20 cellular contexts compared by ENCODE assay signal in genomic region chr17:77856551-77857305, GRCh38.
DNase-seq lines count a peak whose midpoint lies in the region; ATAC-seq and TF ChIP-seq lines count a peak whose summit lies in the region.
"Had no signal": no experiment of that assay in that cellular context is flagged by ENCODE, and none has a peak within 500 bp of the region (broad histone marks: within the 10 kb centered on the region; RNA-seq: fewer than 3 reads in every experiment).

No MANE protein-coding gene starts in this region.

- H3K4me1 ChIP-seq in CD8-positive, alpha-beta T cell (ENCODE audit: insufficient read depth, low read length) = peaks cover 12% of the 10 kb centered on the region
- peaks cover 4% of the 10 kb centered on the region for H3K4me1 ChIP-seq in neural progenitor cell
- H3K4me1 ChIP-seq: BE2C had no signal

- no peaks in the 10 kb centered on the region for H4K20me1 ChIP-seq in neural progenitor cell (ENCODE audit: low read depth)

- no peaks in the 10 kb centered on the region for H3K9me3 Mint-ChIP-seq in CD8-positive, alpha-beta T cell
- H3K9me3 Mint-ChIP-seq in chondrocyte (ENCODE audit: low read depth) (no peaks in the 10 kb centered on the region), neural progenitor cell (peaks cover 2% of the 10 kb centered on the region)
- H3K9me3 Mint-ChIP-seq: H9 had no signal

- H3K9me3 ChIP-seq in CD8-positive, alpha-beta T cell (ENCODE audit: low read length) = no peaks in the 10 kb centered on the region
- no peaks in the 10 kb centered on the region for H3K9me3 ChIP-seq in neural progenitor cell (ENCODE audit: low read depth)
- H3K9me3 ChIP-seq: BE2C had no signal

- ATAC-seq in CD8-positive, alpha-beta T cell = peak; percentile 54
- no peak for ATAC-seq in GM21447 (IDR thresholded peaks at IDR 0.05; ENCODE audit: unreplicated experiment)

- no peaks in the 10 kb centered on the region for H3K36me3 ChIP-seq in CD8-positive, alpha-beta T cell (ENCODE audit: insufficient read depth, low read length)
- H3K36me3 ChIP-seq in neural progenitor cell = no peaks in the 10 kb centered on the region
- H3K36me3 ChIP-seq: BE2C had no signal

- POLR2A ChIA-PET in CD8-positive, alpha-beta T cell (lab: Charles Lee) = no interaction called here

- DNase-seq in NK-92 treated with Interleukin-12 subunit alpha and Interleukin-12 subunit beta, amount 100 ng/mL, for 24 hours (lab: John Stamatoyannopoulos, UW) = peak; percentile 23
- DNase-seq in NK-92 (lab: John Stamatoyannopoulos, UW; ENCODE audit: unreplicated experiment) (no peak), chondrocyte (ENCODE audit: low spot score) (peak; percentile 63), neural progenitor cell (ENCODE audit: low spot score) (no peak), NCI-H1417 (lab: John Stamatoyannopoulos, UW) (no peak), hypothalamus (lab: John Stamatoyannopoulos, UW) (no peak)
- peak in 2 of 7 experiments; percentile 38 to 52 for DNase-seq in CD8-positive, alpha-beta T cell
- DNase-seq: BE2C; CD4-positive, alpha-beta memory T cell; DMS79; H9; MV-4-11; NCI-H1436 treated with DMSO at 0.1 percent for 48 hours; NCI-H2081; NCI-H748 treated with DMSO at 0.1 percent for 48 hours; PC-9 had no signal

- intact Hi-C loops in CD8-positive, alpha-beta T cell (cut with DNase I, micrococcal nuclease) = no loop called here

- H3K4me3 ChIP-seq in CD8-positive, alpha-beta T cell (ENCODE audit: low read depth, low read length) = no peak overlapping the region
- H3K4me3 ChIP-seq in neural progenitor cell = no peak overlapping the region
- H3K4me3 ChIP-seq: PC-9 had no signal

- no peaks in the 10 kb centered on the region for H3K27me3 Mint-ChIP-seq in CD8-positive, alpha-beta T cell (ENCODE audit: low read depth)
- H3K27me3 Mint-ChIP-seq in chondrocyte (ENCODE audit: low read depth) (peaks cover 47% of the 10 kb centered on the region), neural progenitor cell (ENCODE audit: insufficient read depth, low read depth) (peaks cover 2% of the 10 kb centered on the region)
- H3K27me3 Mint-ChIP-seq: CD4-positive, alpha-beta memory T cell had no signal

- H3K27me3 ChIP-seq in CD8-positive, alpha-beta T cell (ENCODE audit: insufficient read depth, low read length) = no peaks in the 10 kb centered on the region
- H3K27me3 ChIP-seq in neural progenitor cell = no peaks in the 10 kb centered on the region
- H3K27me3 ChIP-seq: BE2C had no signal

- no peak for TF ChIP-seq CTCF in CD8-positive, alpha-beta T cell (IDR thresholded peaks at IDR 0.05)
- TF ChIP-seq CTCF in chondrocyte (IDR thresholded peaks at IDR 0.05) (no peak), neural progenitor cell (IDR thresholded peaks at IDR 0.05) (no peak)

- H3K27ac Mint-ChIP-seq in CD8-positive, alpha-beta T cell = no peak overlapping the region
- H3K27ac Mint-ChIP-seq in chondrocyte (ENCODE audit: unreplicated experiment) (no peak overlapping the region), neural progenitor cell (peak overlapping the region; percentile 85)
- H3K27ac Mint-ChIP-seq: H9 had no signal

- H3K27ac ChIP-seq in CD8-positive, alpha-beta T cell (ENCODE audit: low read depth, low read length) = no peak overlapping the region
- no peak overlapping the region for H3K27ac ChIP-seq in neural progenitor cell
- H3K27ac ChIP-seq: 22Rv1, HL-60, PC-9 had no signal

- no peak overlapping the region for H3K9ac ChIP-seq in neural progenitor cell

- H3K4me1 Mint-ChIP-seq in CD8-positive, alpha-beta T cell (ENCODE audit: low read depth) = peaks cover 28% of the 10 kb centered on the region
- no peaks in the 10 kb centered on the region for H3K4me1 Mint-ChIP-seq in chondrocyte (ENCODE audit: low read depth)
- H3K4me1 Mint-ChIP-seq in neural progenitor cell = peaks cover 11% of the 10 kb centered on the region

- no peaks in the 10 kb centered on the region for H3K36me3 Mint-ChIP-seq in CD8-positive, alpha-beta T cell
- H3K36me3 Mint-ChIP-seq in chondrocyte (ENCODE audit: low read depth) = no peaks in the 10 kb centered on the region
- H3K36me3 Mint-ChIP-seq in neural progenitor cell = no peaks in the 10 kb centered on the region
- H3K36me3 Mint-ChIP-seq: CD4-positive, alpha-beta memory T cell had no signal

- no peak overlapping the region for H2AFZ ChIP-seq in neural progenitor cell (replicated peaks)
- H2AFZ ChIP-seq: PC-9 had no signal

- H3K4me3 Mint-ChIP-seq in CD8-positive, alpha-beta T cell = no peak overlapping the region
- H3K4me3 Mint-ChIP-seq in chondrocyte (ENCODE audit: unreplicated experiment) (no peak overlapping the region), neural progenitor cell (no peak overlapping the region)
- H3K4me3 Mint-ChIP-seq: CD4-positive, alpha-beta memory T cell; H9; IgD-negative memory B cell had no signal

- CTCF ChIA-PET in CD8-positive, alpha-beta T cell (lab: Charles Lee) = no interaction called here

- H3F3A ChIP-seq in neural progenitor cell (ENCODE audit: low read depth) = peaks cover 5% of the 10 kb centered on the region

- no peak overlapping the region for H3K4me2 ChIP-seq in neural progenitor cell
- H3K4me2 ChIP-seq: PC-9 had no signal

- H3K79me2 ChIP-seq in neural progenitor cell (ENCODE audit: low read depth) = no peaks in the 10 kb centered on the region

Comparison
In these comparisons a context has a peak if more than half of its experiments do, and no peak if none do; other contexts are left out.
1. DNase-seq: peak in NK-92 treated with Interleukin-12 subunit alpha and Interleukin-12 subunit beta, amount 100 ng/mL, for 24 hours (single experiment) and chondrocyte (single experiment); none in NK-92 (single experiment), neural progenitor cell (single experiment), NCI-H1417 (0 of 3) and hypothalamus (0 of 51).